Comparison of ENCODE assay signal across 8 cellular contexts in genomic region chr17:15261063-15261817, GRCh38. TPM values are rescaled to one million over a fixed set of nuclear protein-coding genes. Genes with fewer than 3 reads are reported as not detected.
DNase-seq lines count a peak whose midpoint lies in the region; ATAC-seq and TF ChIP-seq lines count a peak whose summit lies in the region.

No MANE protein-coding gene starts in this region.

- TF ChIP-seq CTCF in GM10248 (IDR thresholded peaks at IDR 0.05; ENCODE audit: control extremely low read depth, extremely low read depth, low read depth, missing control alignments) = no peak

- peak overlapping the region; percentile 67 for H3K4me3 ChIP-seq in right cardiac atrium (ENCODE audit: low read length)

- WGBS in right cardiac atrium = 2% methylated on average over 40 of the region's 40 CpGs

- H3K4me1 ChIP-seq in right cardiac atrium (ENCODE audit: control insufficient read depth, insufficient read depth, low read length) = peaks cover 14% of the 10 kb centered on the region

- CTCF ChIA-PET in GM10248 (lab: Yijun Ruan, JAX) = interaction anchor here (1.1 kb wide), 1 partner anchor 243 kb away, joined by 3 read pairs; no protein-coding TSS in a partner anchor

- H3K9me3 ChIP-seq in right cardiac atrium (ENCODE audit: control insufficient read depth, low read length) = no peaks in the 10 kb centered on the region

- ATAC-seq in right cardiac atrium (peak; percentile 32 to 51), HG03097 (IDR thresholded peaks at IDR 0.05; ENCODE audit: low FRiP score, unreplicated experiment) (no peak)

- peak; percentile 71 for DNase-seq in AG08396 (ENCODE audit: low spot score)
- DNase-seq in HT1080 (ENCODE audit: low read depth) = peak; percentile 44
- peak; percentile 45 for DNase-seq in amniotic stem cell (lab: John Stamatoyannopoulos, UW)
- peak; percentile 70 to 87 (median 87) for DNase-seq in right cardiac atrium
- DNase-seq in posterior cingulate gyrus = peak; percentile 47 to 94 (median 66)
- no peak for DNase-seq in GM10248 (ENCODE audit: extremely low spot score)
- no peak for DNase-seq in NCI-H345 treated with DMSO at 0.1 percent for 48 hours (lab: John Stamatoyannopoulos, UW; ENCODE audit: unreplicated experiment)

- H3K27me3 ChIP-seq in right cardiac atrium (ENCODE audit: control insufficient read depth, insufficient read depth) = no peaks in the 10 kb centered on the region

- intact Hi-C loops in right cardiac atrium (cut with DNase I) = loop anchor here in 3 of 4 donors (2.0 to 10.0 kb wide), 5 partner anchors 81 to 242 kb away; partner anchors contain the start of gene TEKT3 (in 1 of the 3)
- intact Hi-C loops in posterior cingulate gyrus (cut with DNase I) = loop anchor here (10.0 kb wide), 1 partner anchor 114 kb away; no protein-coding TSS in a partner anchor

- POLR2A ChIA-PET in GM10248 (lab: Yijun Ruan, JAX) = no interaction called here

- peak overlapping the region; percentile 96 for H3K27ac ChIP-seq in right cardiac atrium (ENCODE audit: low read length)

RNA-seq across cellular contexts. Expression of gene PMP22, which starts 3.9 kb away (rescaled TPM):
- total RNA-seq in HT1080 (2014; rRNA removed; shearing (Covaris generic)) = 20.8 and 23.6 TPM in 2 replicates
- polyA plus RNA-seq in HT1080 (2015; cell fraction: cytosol; rRNA removed) = 23.7 and 24.8 TPM in 2 replicates
- 15.1 and 15.2 TPM in 2 replicates for polyA plus RNA-seq in HT1080 (2015; cell fraction: nucleus; rRNA removed)
- total RNA-seq in right cardiac atrium = 100 to 1,000 TPM; 116 to 137 (median 123) TPM
- 127 TPM for polyA plus RNA-seq in right cardiac atrium

Comparison
In these comparisons a context has a peak if more than half of its experiments do, and no peak if none do; other contexts are left out.
1. DNase-seq: peak in AG08396 (single experiment), HT1080 (single experiment), amniotic stem cell (single experiment), right cardiac atrium (3 of 3) and posterior cingulate gyrus (10 of 10); none in GM10248 (single experiment) and NCI-H345 treated with DMSO at 0.1 percent for 48 hours (single experiment).